Comparison of ENCODE assay signal across 31 cellular contexts in genomic region chr4:125781656-125782055, GRCh38.
"Had no signal": no experiment of that assay in that cellular context is flagged by ENCODE, and none has a peak within 500 bp of the region (broad histone marks: within the 10 kb centered on the region; RNA-seq: fewer than 3 reads in every experiment).

No MANE protein-coding gene starts in this region.

- H3K4me1 ChIP-seq: neural progenitor cell, parathyroid adenoma, psoas muscle, right lobe of liver, suprapubic skin, testis, tibial artery, transverse colon, upper lobe of right lung, uterus had no signal

- H3K27me3 ChIP-seq: neural progenitor cell, ovary, right lobe of liver, sigmoid colon, suprapubic skin, testis, tibial artery, transverse colon, upper lobe of right lung, uterus had no signal

- H2AFZ ChIP-seq: neural progenitor cell, parathyroid adenoma had no signal

- H3K9me3 ChIP-seq: ovary, psoas muscle, right lobe of liver, sigmoid colon, suprapubic skin, testis, tibial artery, transverse colon, upper lobe of right lung, uterus had no signal

- H3K27ac Mint-ChIP-seq: naive thymus-derived CD4-positive, alpha-beta T cell; natural killer cell; nephron; neural progenitor cell; progenitor cell of endocrine pancreas; stimulated activated memory B cell treated with anti-CD40 and anti-IgM and Interleukin-4, amounts not matched to agents 10 μg/mL and 1 μg/mL and 100 μg/mL, for 72 hours; stimulated activated naive CD8-positive, alpha-beta T cell treated with anti-CD3 and anti-CD28 coated beads, Interleukin-15, amount 100 ng/mL, for 72 hours; type B pancreatic cell had no signal

- ATAC-seq: naive thymus-derived CD4-positive, alpha-beta T cell; natural killer cell; psoas muscle; right cardiac atrium; right lobe of liver; stimulated activated memory B cell treated with anti-CD40 and anti-IgM and Interleukin-4, amounts not matched to agents 10 μg/mL and 1 μg/mL and 100 μg/mL, for 72 hours; stimulated activated naive CD8-positive, alpha-beta T cell treated with anti-CD3 and anti-CD28 coated beads, Interleukin-15, amount 100 ng/mL, for 72 hours; stimulated activated naive CD8-positive, alpha-beta T cell treated with anti-CD3 and anti-CD28 coated beads, Interleukin-15, Interleukin-2, amounts not matched to agents 100 U/mL and 50 U/mL, for 24 hours; upper lobe of right lung had no signal

- H3K79me2 ChIP-seq: parathyroid adenoma had no signal

- H3K36me3 ChIP-seq: neural progenitor cell, ovary, right lobe of liver, sigmoid colon, suprapubic skin, tibial artery, transverse colon, upper lobe of right lung, uterus had no signal

- H3K27ac ChIP-seq: neural progenitor cell, ovary, parathyroid adenoma, psoas muscle, right lobe of liver, sigmoid colon, suprapubic skin, testis, tibial artery, transverse colon, upper lobe of right lung, uterus had no signal

- H3K4me3 ChIP-seq: neural progenitor cell, ovary, psoas muscle, right lobe of liver, sigmoid colon, suprapubic skin, testis, tibial artery, transverse colon, upper lobe of right lung, uterus had no signal

- H3K36me3 Mint-ChIP-seq: natural killer cell; neural progenitor cell; stimulated activated memory B cell treated with anti-CD40 and anti-IgM and Interleukin-4, amounts not matched to agents 10 μg/mL and 1 μg/mL and 100 μg/mL, for 72 hours had no signal

- H3K4me3 Mint-ChIP-seq: naive thymus-derived CD4-positive, alpha-beta T cell; natural killer cell; nephron; neural progenitor cell; stimulated activated memory B cell treated with anti-CD40 and anti-IgM and Interleukin-4, amounts not matched to agents 10 μg/mL and 1 μg/mL and 100 μg/mL, for 72 hours; stimulated activated naive CD8-positive, alpha-beta T cell treated with anti-CD3 and anti-CD28 coated beads, Interleukin-15, amount 100 ng/mL, for 72 hours; type B pancreatic cell had no signal

- H3K9ac ChIP-seq: neural progenitor cell, parathyroid adenoma had no signal

- DNase-seq: naive thymus-derived CD4-positive, alpha-beta T cell; natural killer cell; occipital lobe; ovary; posterior cingulate gyrus; psoas muscle; retina; right cardiac atrium; right lobe of liver; sigmoid colon; small intestine; stimulated activated CD4-positive, alpha-beta T cell treated with anti-CD3 and anti-CD28 coated beads, Interleukin-15, amount 100 ng/mL, for 24 hours; stimulated activated CD4-positive, alpha-beta T cell treated with anti-CD3 and anti-CD28 coated beads, Interleukin-4, amount 100 ng/mL, for 1 hour; stimulated activated CD4-positive, alpha-beta T cell treated with anti-CD3 and anti-CD28 coated beads, Interleukin-4, amount 100 ng/mL, for 4 hours; stimulated activated CD8-positive, alpha-beta memory T cell treated with anti-CD3 and anti-CD28 coated beads, Interleukin-4, amount 100 ng/mL, for 48 hours; stimulated activated naive CD4-positive, alpha-beta T cell; stimulated activated naive CD8-positive, alpha-beta T cell treated with anti-CD3 and anti-CD28 coated beads, Interleukin-15, amount 100 ng/mL, for 72 hours; stimulated activated naive CD8-positive, alpha-beta T cell treated with anti-CD3 and anti-CD28 coated beads, Interleukin-15, Interleukin-2, amounts not matched to agents 100 U/mL and 50 U/mL, for 24 hours; substantia nigra; testis; tibial artery; transverse colon; upper lobe of right lung; uterus had no signal

- H3K27me3 Mint-ChIP-seq: naive thymus-derived CD4-positive, alpha-beta T cell; progenitor cell of endocrine pancreas; stimulated activated memory B cell treated with anti-CD40 and anti-IgM and Interleukin-4, amounts not matched to agents 10 μg/mL and 1 μg/mL and 100 μg/mL, for 72 hours; stimulated activated naive CD8-positive, alpha-beta T cell treated with anti-CD3 and anti-CD28 coated beads, Interleukin-15, amount 100 ng/mL, for 72 hours had no signal

- H3K4me1 Mint-ChIP-seq: naive thymus-derived CD4-positive, alpha-beta T cell; natural killer cell; nephron; neural progenitor cell; stimulated activated memory B cell treated with anti-CD40 and anti-IgM and Interleukin-4, amounts not matched to agents 10 μg/mL and 1 μg/mL and 100 μg/mL, for 72 hours; stimulated activated naive CD8-positive, alpha-beta T cell treated with anti-CD3 and anti-CD28 coated beads, Interleukin-15, amount 100 ng/mL, for 72 hours had no signal

- H3K4me2 ChIP-seq: neural progenitor cell had no signal
